ENCODE assay signal across 11 cellular contexts in genomic region chr2:231058761-231059550, GRCh38. TPM values are rescaled to one million over a fixed set of nuclear protein-coding genes. Genes with fewer than 3 reads are reported as not detected.
DNase-seq lines count a peak whose midpoint lies in the region; ATAC-seq and TF ChIP-seq lines count a peak whose summit lies in the region.
"Had no signal": no experiment of that assay in that cellular context is flagged by ENCODE, and none has a peak within 500 bp of the region (broad histone marks: within the 10 kb centered on the region; RNA-seq: fewer than 3 reads in every experiment).

No MANE protein-coding gene starts in this region.

- H3K9me3 ChIP-seq in BLaER1 (no peaks in the 10 kb centered on the region), Loucy (ENCODE audit: insufficient read depth, low read depth, low read length) (no peaks in the 10 kb centered on the region), mesodermal cell (ENCODE audit: control insufficient read depth, low read length) (no peaks in the 10 kb centered on the region)

- H3K36me3 ChIP-seq in BLaER1 = peaks cover 26% of the 10 kb centered on the region
- peaks cover 28% of the 10 kb centered on the region for H3K36me3 ChIP-seq in Loucy (ENCODE audit: insufficient read depth, low read length)
- peaks cover 44% of the 10 kb centered on the region for H3K36me3 ChIP-seq in mesodermal cell (ENCODE audit: control insufficient read depth, insufficient read depth, low read length)

- DNase-seq in caudate nucleus (lab: John Stamatoyannopoulos, UW) (no peak), middle frontal gyrus (ENCODE audit: extremely low spot score, low spot score) (no peak), NCI-H1694 (lab: John Stamatoyannopoulos, UW) (no peak)
- DNase-seq: activated CD4-positive, alpha-beta T cell treated with anti-CD3 and anti-CD28 coated beads, Interleukin-2, amount 50 U/mL, for 1 hour; GF-D8; NCI-H524 had no signal

- WGBS in mesodermal cell (ENCODE audit: insufficient coverage in 2 of 2), 2 experiments = 92% methylated on average over 2 to 3 of the region's 4 CpGs

- H3K4me3 ChIP-seq in BLaER1 (no peak overlapping the region), Loucy (ENCODE audit: low read length, poor library complexity, severe bottlenecking) (peak overlapping the region; percentile 98), mesodermal cell (ENCODE audit: extremely low read depth, insufficient read depth, low read length, poor library complexity, severe bottlenecking) (peak overlapping the region; percentile 96)

- peaks cover 70% of the 10 kb centered on the region for H3K79me2 ChIP-seq in Loucy (ENCODE audit: insufficient read depth, low read length)

- H2AFZ ChIP-seq in Loucy (ENCODE audit: low read length) = no peak overlapping the region

- H3F3A ChIP-seq in Loucy (ENCODE audit: low read depth) = no peaks in the 10 kb centered on the region

- H3K4me2 ChIP-seq in BLaER1 (peak overlapping the region; percentile 95), Loucy (ENCODE audit: low read depth, low read length, poor library complexity, severe bottlenecking) (peak overlapping the region; percentile 82)

- H4K20me1 ChIP-seq in BLaER1 (peaks cover 50% of the 10 kb centered on the region), Loucy (ENCODE audit: insufficient read depth, low read length, poor library complexity, severe bottlenecking) (peaks cover 40% of the 10 kb centered on the region)

- no peaks in the 10 kb centered on the region for H3K9me2 ChIP-seq in Loucy (replicated peaks; ENCODE audit: low read depth, low read length)

- no peak for ATAC-seq in HG02623 (IDR thresholded peaks at IDR 0.05; ENCODE audit: unreplicated experiment)
- no peak for ATAC-seq in HG03135 (IDR thresholded peaks at IDR 0.05; ENCODE audit: unreplicated experiment)

- H3K27ac ChIP-seq in BLaER1 (no peak overlapping the region), caudate nucleus (ENCODE audit: low read depth, low read length) (peak overlapping the region; percentile 39), mesodermal cell (ENCODE audit: low read depth, low read length, severe bottlenecking) (peak overlapping the region; percentile 5)

- H3K27me3 ChIP-seq in BLaER1 (no peaks in the 10 kb centered on the region), Loucy (ENCODE audit: insufficient read depth, low read length, poor library complexity, severe bottlenecking) (peaks cover 5% of the 10 kb centered on the region)

- peak overlapping the region; percentile 22 for H3K9ac ChIP-seq in BLaER1
- H3K9ac ChIP-seq in Loucy (ENCODE audit: low read depth, low read length, poor library complexity, severe bottlenecking) = peak overlapping the region; percentile 97

- no peak for TF ChIP-seq CTCF in Loucy (conservative IDR thresholded peaks at IDR 0.05; ENCODE audit: low read length)

- H3K4me1 ChIP-seq in BLaER1 (peaks cover 26% of the 10 kb centered on the region), Loucy (ENCODE audit: insufficient read depth, low read length, poor library complexity, severe bottlenecking) (peaks cover 31% of the 10 kb centered on the region), mesodermal cell (ENCODE audit: control insufficient read depth, insufficient read depth, low read length, poor library complexity, severe bottlenecking) (peaks cover 13% of the 10 kb centered on the region)

RNA-seq across cellular contexts. Expression of gene PSMD1, which starts 2.3 kb away (rescaled TPM):
- 124 TPM for polyA plus RNA-seq in mesodermal cell (2013, experiment 1 of 2)
- 137 TPM for polyA plus RNA-seq in mesodermal cell (2013, experiment 2 of 2)

RNA-seq across cellular contexts. Expression of gene C2orf72, which starts 21.6 kb away (rescaled TPM):
- polyA plus RNA-seq in mesodermal cell (2013, experiment 1 of 2) = 2.8 TPM
- polyA plus RNA-seq in mesodermal cell (2013, experiment 2 of 2) = 2.5 TPM
